ENCODE assay signal across 13 cellular contexts in the genomic region with DNA sequence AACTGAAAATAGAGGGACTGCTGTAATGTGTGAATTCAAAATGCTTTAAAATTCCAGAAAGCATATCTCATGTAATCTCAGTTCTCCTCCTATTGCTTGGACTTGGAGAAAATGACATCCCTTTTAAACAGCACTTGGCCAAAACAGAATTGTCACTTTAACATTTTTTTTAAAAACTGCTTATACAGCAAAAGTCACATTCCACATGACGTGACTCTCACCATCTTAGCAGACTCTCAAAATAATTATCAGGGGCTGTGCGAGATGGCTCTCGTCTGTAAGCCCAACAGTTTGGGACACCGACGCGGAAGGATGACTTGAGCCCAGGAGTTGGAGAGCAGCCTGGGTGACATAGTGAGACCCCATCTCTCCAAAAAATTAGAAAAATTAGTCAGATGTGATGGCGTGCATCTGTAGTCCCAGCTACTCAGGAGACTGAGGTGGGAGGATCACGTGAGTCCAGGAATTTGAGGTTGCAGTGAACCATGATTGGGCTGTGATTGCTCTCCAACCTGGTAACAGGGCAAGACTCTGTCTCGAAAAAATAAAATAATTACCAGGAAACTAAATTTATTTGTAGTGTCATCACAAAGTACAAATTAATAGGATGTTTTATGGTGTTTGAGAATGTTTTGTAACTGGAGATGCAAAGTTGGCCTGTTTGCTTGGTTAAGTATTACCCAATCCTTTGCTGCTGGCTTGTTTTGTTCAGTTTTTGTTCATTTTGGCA. TPM values are rescaled to one million over a fixed set of nuclear protein-coding genes. Genes with fewer than 3 reads are reported as not detected.
DNase-seq lines count a peak whose midpoint lies in the region; ATAC-seq and FAIRE-seq lines count a peak whose summit lies in the region.
"Had no signal": no experiment of that assay in that cellular context is flagged by ENCODE, and none has a peak within 500 bp of the region (broad histone marks: within the 10 kb centered on the region; RNA-seq: fewer than 3 reads in every experiment).

No MANE protein-coding gene starts in this region.

- no peak for DNase-seq in activated naive CD8-positive, alpha-beta T cell treated with anti-CD3 and anti-CD28 coated beads for 36 hours
- peak; percentile 70 for DNase-seq in fibroblast of gingiva (ENCODE audit: low read depth)
- no peak for DNase-seq in natural killer cell treated with Interleukin-12 subunit alpha and Interleukin-12 subunit beta and Interleukin-15 and Interleukin-18, amount 100 ng/mL, for 72 hours (ENCODE audit: low spot score)
- DNase-seq in GM19239 (ENCODE audit: insufficient read length, low spot score): no peak
- no peak for DNase-seq in activated effector memory CD4-positive, alpha-beta T cell treated with anti-CD3 and anti-CD28 coated beads, Interleukin-2, amount 50 U/mL, for 16 hours
- DNase-seq in HuH-7 (ENCODE audit: low spot score): no peak
- DNase-seq: colonic mucosa, head of caudate nucleus, KBM-7, NCI-H2171, PC-9 had no signal

- no peak for ATAC-seq in natural killer cell treated with Interleukin-12 subunit alpha and Interleukin-12 subunit beta and Interleukin-15 and Interleukin-18, amount 100 ng/mL, for 72 hours
- ATAC-seq in GM18502 (IDR thresholded peaks at IDR 0.05; ENCODE audit: poor library complexity, unreplicated experiment): no peak

- no peak for FAIRE-seq in GM19239 (lab: Jason Lieb, UNC)

- H3K9me3 Mint-ChIP-seq in activated naive CD8-positive, alpha-beta T cell (ENCODE audit: low read depth): no peaks in the 10 kb centered on the region
- no peaks in the 10 kb centered on the region for H3K9me3 Mint-ChIP-seq in activated naive CD8-positive, alpha-beta T cell treated with anti-CD3 and anti-CD28 coated beads for 36 hours
- no peaks in the 10 kb centered on the region for H3K9me3 Mint-ChIP-seq in natural killer cell treated with Interleukin-12 subunit alpha and Interleukin-12 subunit beta and Interleukin-15 and Interleukin-18, amount 100 ng/mL, for 72 hours

- H3K4me1 Mint-ChIP-seq in activated naive CD8-positive, alpha-beta T cell (ENCODE audit: low read depth): peaks cover 76% of the 10 kb centered on the region
- peaks cover 63% of the 10 kb centered on the region for H3K4me1 Mint-ChIP-seq in activated naive CD8-positive, alpha-beta T cell treated with anti-CD3 and anti-CD28 coated beads for 36 hours
- peaks cover 48 to 58% of the 10 kb centered on the region in 2 donors for H3K4me1 Mint-ChIP-seq in natural killer cell treated with Interleukin-12 subunit alpha and Interleukin-12 subunit beta and Interleukin-15 and Interleukin-18, amount 100 ng/mL, for 72 hours (ENCODE audit: low read depth in 2 of 2)

- peak overlapping the region; percentile 64 for H3K27ac Mint-ChIP-seq in activated naive CD8-positive, alpha-beta T cell
- H3K27ac Mint-ChIP-seq in activated naive CD8-positive, alpha-beta T cell treated with anti-CD3 and anti-CD28 coated beads for 36 hours: no peak overlapping the region
- H3K27ac Mint-ChIP-seq in natural killer cell treated with Interleukin-12 subunit alpha and Interleukin-12 subunit beta and Interleukin-15 and Interleukin-18, amount 100 ng/mL, for 72 hours: peak overlapping the region in 1 of 2 donors; percentile 58

- H3K4me3 Mint-ChIP-seq in activated naive CD8-positive, alpha-beta T cell: peak overlapping the region; percentile 30
- H3K4me3 Mint-ChIP-seq in activated naive CD8-positive, alpha-beta T cell treated with anti-CD3 and anti-CD28 coated beads for 36 hours: no peak overlapping the region
- peak overlapping the region; percentile 1 for H3K4me3 Mint-ChIP-seq in natural killer cell treated with Interleukin-12 subunit alpha and Interleukin-12 subunit beta and Interleukin-15 and Interleukin-18, amount 100 ng/mL, for 72 hours

- no peaks in the 10 kb centered on the region for H3K27me3 Mint-ChIP-seq in activated naive CD8-positive, alpha-beta T cell
- H3K27me3 Mint-ChIP-seq in activated naive CD8-positive, alpha-beta T cell treated with anti-CD3 and anti-CD28 coated beads for 36 hours: no peaks in the 10 kb centered on the region
- H3K27me3 Mint-ChIP-seq in natural killer cell treated with Interleukin-12 subunit alpha and Interleukin-12 subunit beta and Interleukin-15 and Interleukin-18, amount 100 ng/mL, for 72 hours: no peaks in the 10 kb centered on the region

- H3K36me3 Mint-ChIP-seq in activated naive CD8-positive, alpha-beta T cell: peaks cover 8% of the 10 kb centered on the region
- peaks cover 26% of the 10 kb centered on the region for H3K36me3 Mint-ChIP-seq in activated naive CD8-positive, alpha-beta T cell treated with anti-CD3 and anti-CD28 coated beads for 36 hours
- H3K36me3 Mint-ChIP-seq in natural killer cell treated with Interleukin-12 subunit alpha and Interleukin-12 subunit beta and Interleukin-15 and Interleukin-18, amount 100 ng/mL, for 72 hours: peaks cover 12% of the 10 kb centered on the region

RNA-seq across cellular contexts. Expression of a gene that starts 8.8 kb away (rescaled TPM):
- 100 to 1,000 TPM; 123 to 133 TPM for total RNA-seq in activated naive CD8-positive, alpha-beta T cell treated with anti-CD3 and anti-CD28 coated beads for 36 hours
- 100 to 1,000 TPM; 126 to 190 TPM for total RNA-seq in natural killer cell treated with Interleukin-12 subunit alpha and Interleukin-12 subunit beta and Interleukin-15 and Interleukin-18, amount 100 ng/mL, for 72 hours

RNA-seq across cellular contexts. Expression of a gene that starts 9.1 kb away (rescaled TPM):
- 10 to 100 TPM; 79.5 to 84.1 TPM for total RNA-seq in activated naive CD8-positive, alpha-beta T cell treated with anti-CD3 and anti-CD28 coated beads for 36 hours
- 100 to 1,000 TPM; 116 to 204 TPM for total RNA-seq in natural killer cell treated with Interleukin-12 subunit alpha and Interleukin-12 subunit beta and Interleukin-15 and Interleukin-18, amount 100 ng/mL, for 72 hours

RNA-seq across cellular contexts. Expression of a gene that starts 48.6 kb away (rescaled TPM):
- 10 to 100 TPM; 44.6 to 53.5 TPM for total RNA-seq in activated naive CD8-positive, alpha-beta T cell treated with anti-CD3 and anti-CD28 coated beads for 36 hours
- total RNA-seq in natural killer cell treated with Interleukin-12 subunit alpha and Interleukin-12 subunit beta and Interleukin-15 and Interleukin-18, amount 100 ng/mL, for 72 hours: 10 to 100 TPM; 40.7 to 41.4 TPM

RNA-seq across cellular contexts. Expression of a gene that starts 49.2 kb away (rescaled TPM):
- 1 to 10 TPM; 1.5 to 3.2 TPM for total RNA-seq in activated naive CD8-positive, alpha-beta T cell treated with anti-CD3 and anti-CD28 coated beads for 36 hours
- 1 to 10 TPM; 1.8 to 3.6 TPM for total RNA-seq in natural killer cell treated with Interleukin-12 subunit alpha and Interleukin-12 subunit beta and Interleukin-15 and Interleukin-18, amount 100 ng/mL, for 72 hours

RNA-seq across cellular contexts. Expression of a gene that starts 58.4 kb away (rescaled TPM):
- 1,000 to 10,000 TPM; 1,649 to 1,711 TPM for total RNA-seq in activated naive CD8-positive, alpha-beta T cell treated with anti-CD3 and anti-CD28 coated beads for 36 hours
- total RNA-seq in natural killer cell treated with Interleukin-12 subunit alpha and Interleukin-12 subunit beta and Interleukin-15 and Interleukin-18, amount 100 ng/mL, for 72 hours: 100 to 1,000 TPM; 645 to 764 TPM
